In genomic region chr10:83886871-83887270, GRCh38 we compare ENCODE assay signal across 15 cellular contexts.
DNase-seq lines count a peak whose midpoint lies in the region; ATAC-seq and TF ChIP-seq lines count a peak whose summit lies in the region.
"Had no signal": no experiment of that assay in that cellular context is flagged by ENCODE, and none has a peak within 500 bp of the region (broad histone marks: within the 10 kb centered on the region; RNA-seq: fewer than 3 reads in every experiment).

No MANE protein-coding gene starts in this region.

- H3K36me3 Mint-ChIP-seq in activated CD4-positive, alpha-beta T cell treated with anti-CD3 and anti-CD28 coated beads, Interleukin-2, amount 10 ng/mL, durations not matched to agents 24 days and 14 days (ENCODE audit: low read depth) = no peaks in the 10 kb centered on the region
- H3K36me3 Mint-ChIP-seq in CD14-positive monocyte = no peaks in the 10 kb centered on the region

- no peaks in the 10 kb centered on the region for H3K9me3 Mint-ChIP-seq in activated CD4-positive, alpha-beta T cell treated with anti-CD3 and anti-CD28 coated beads, Interleukin-2, amount 10 ng/mL, durations not matched to agents 24 days and 14 days
- peaks cover 0 to 3% (median 0%) of the 10 kb centered on the region in 7 donors for H3K9me3 Mint-ChIP-seq in CD14-positive monocyte
- H3K9me3 Mint-ChIP-seq: T-helper 2 cell treated with Interferon-gamma antibody and Interleukin-4, amounts not matched to agents 5 μg/mL and 100 μg/mL, for 36 hours had no signal

- no peak for ATAC-seq in GM19351 (IDR thresholded peaks at IDR 0.05; ENCODE audit: unreplicated experiment)

- H3K4me3 Mint-ChIP-seq in activated CD4-positive, alpha-beta T cell treated with anti-CD3 and anti-CD28 coated beads, Interleukin-2, amount 10 ng/mL, durations not matched to agents 24 days and 14 days = no peak overlapping the region
- no peak overlapping the region for H3K4me3 Mint-ChIP-seq in CD14-positive monocyte
- H3K4me3 Mint-ChIP-seq: T-helper 2 cell treated with Interferon-gamma antibody and Interleukin-4, amounts not matched to agents 5 μg/mL and 100 μg/mL, for 36 hours had no signal

- no peaks in the 10 kb centered on the region for H3K4me1 Mint-ChIP-seq in activated CD4-positive, alpha-beta T cell treated with anti-CD3 and anti-CD28 coated beads, Interleukin-2, amount 10 ng/mL, durations not matched to agents 24 days and 14 days
- H3K4me1 Mint-ChIP-seq in CD14-positive monocyte = no peaks in the 10 kb centered on the region

- peak; percentile 28 for DNase-seq in activated CD4-positive, alpha-beta T cell treated with anti-CD3 and anti-CD28 coated beads, Interleukin-2, amount 10 ng/mL, durations not matched to agents 24 days and 14 days
- DNase-seq in activated CD4-positive, alpha-beta T cell treated with anti-CD3 and anti-CD28 coated beads for 48 hours = no peak
- peak; percentile 36 for DNase-seq in NCI-H2107 treated with DMSO at 0.1 percent for 48 hours (lab: John Stamatoyannopoulos, UW; ENCODE audit: unreplicated experiment)
- DNase-seq in NCI-H774 (lab: John Stamatoyannopoulos, UW) = peak; percentile 57
- no peak for DNase-seq in OCI-M1 (lab: John Stamatoyannopoulos, UW)
- no peak for DNase-seq in CD14-positive monocyte (ENCODE audit: low spot score)
- no peak for DNase-seq in NCI-H2196 (lab: John Stamatoyannopoulos, UW; ENCODE audit: unreplicated experiment)
- DNase-seq: Caco-2, GF-D8, MG63, NCI-H1436 treated with DMSO at 0.1 percent for 48 hours, NCI-H2227 treated with DMSO at 0.1 percent for 48 hours, RPMI8226 had no signal

- peaks cover 5% of the 10 kb centered on the region for H3K27me3 Mint-ChIP-seq in activated CD4-positive, alpha-beta T cell treated with anti-CD3 and anti-CD28 coated beads, Interleukin-2, amount 10 ng/mL, durations not matched to agents 24 days and 14 days
- peaks cover 2 to 5% (median 4%) of the 10 kb centered on the region in 3 donors for H3K27me3 Mint-ChIP-seq in CD14-positive monocyte (ENCODE audit: low read depth in 3 of 3)

- intact Hi-C loops in activated CD4-positive, alpha-beta T cell treated with anti-CD3 and anti-CD28 coated beads, Interleukin-2, amount 10 ng/mL, durations not matched to agents 24 days and 14 days (cut with micrococcal nuclease) = no loop called here
- intact Hi-C loops in CD14-positive monocyte (cut with micrococcal nuclease) = no loop called here

- no peak for TF ChIP-seq CTCF in CD14-positive monocyte (IDR thresholded peaks at IDR 0.05)

- H3K27ac Mint-ChIP-seq in activated CD4-positive, alpha-beta T cell treated with anti-CD3 and anti-CD28 coated beads, Interleukin-2, amount 10 ng/mL, durations not matched to agents 24 days and 14 days = no peak overlapping the region
- H3K27ac Mint-ChIP-seq in CD14-positive monocyte = peak overlapping the region in 1 of 7 donors; percentile 70
- H3K27ac Mint-ChIP-seq: T-helper 2 cell treated with Interferon-gamma antibody and Interleukin-4, amounts not matched to agents 5 μg/mL and 100 μg/mL, for 36 hours had no signal

Comparison
In these comparisons a context has a peak if more than half of its experiments do, and no peak if none do; other contexts are left out.
1. DNase-seq: peak in activated CD4-positive, alpha-beta T cell treated with anti-CD3 and anti-CD28 coated beads, Interleukin-2, amount 10 ng/mL, durations not matched to agents 24 days and 14 days (single experiment), NCI-H2107 treated with DMSO at 0.1 percent for 48 hours (single experiment) and NCI-H774 (single experiment); none in activated CD4-positive, alpha-beta T cell treated with anti-CD3 and anti-CD28 coated beads for 48 hours (single experiment), OCI-M1 (single experiment), CD14-positive monocyte (single experiment) and NCI-H2196 (single experiment).